In the genomic region with DNA sequence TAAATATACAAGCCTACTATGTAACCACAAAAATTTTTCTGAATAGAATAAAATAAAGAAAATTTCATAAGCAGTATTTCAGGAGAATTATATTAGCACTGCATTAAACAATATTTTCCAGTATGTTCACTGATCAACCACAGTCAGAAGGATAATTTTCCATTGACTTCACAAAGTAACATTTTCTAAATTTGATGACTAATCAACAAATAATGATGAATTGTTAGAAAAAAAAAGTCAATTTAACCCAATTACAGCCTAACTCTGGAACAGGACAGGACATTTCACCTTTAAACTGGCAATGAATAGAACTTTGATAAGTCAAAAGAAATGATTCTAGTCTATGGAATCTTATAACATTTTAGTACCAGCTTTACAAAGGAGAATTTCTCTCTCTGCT, we compare ENCODE assay signal across 8 cellular contexts.
"Had no signal": no experiment of that assay in that cellular context is flagged by ENCODE, and none has a peak within 500 bp of the region (broad histone marks: within the 10 kb centered on the region; RNA-seq: fewer than 3 reads in every experiment).

No MANE protein-coding gene starts in this region.

- FAIRE-seq: G401.6, GM12878, GM12891, GM12892, GM18507, GM19239 had no signal

- ATAC-seq: GM12878 had no signal

- DNase-seq: GDM1, GF-D8 had no signal

- H3K4me3 ChIP-seq: GM12878 had no signal
